15 cellular contexts compared by ENCODE assay signal in genomic region chr2:151150325-151150724, GRCh38.
"Had no signal": no experiment of that assay in that cellular context is flagged by ENCODE, and none has a peak within 500 bp of the region (broad histone marks: within the 10 kb centered on the region; RNA-seq: fewer than 3 reads in every experiment).

No MANE protein-coding gene starts in this region.

- H3K4me3 ChIP-seq: hepatocyte, pancreas, sigmoid colon, thoracic aorta had no signal

- H3K4me1 ChIP-seq: pancreas had no signal

- H3K36me3 ChIP-seq: pancreas, sigmoid colon, thoracic aorta, WERI-Rb-1 had no signal

- H3K4me2 ChIP-seq: hepatocyte had no signal

- H3K27ac Mint-ChIP-seq: activated CD4-positive, alpha-beta memory T cell treated with anti-CD3 and anti-CD28 coated beads, Interleukin-2, amount 10 ng/mL, durations not matched to agents 7 days and 5 days; activated CD4-positive, alpha-beta T cell treated with anti-CD3 and anti-CD28 coated beads for 36 hours; activated naive CD4-positive, alpha-beta T cell treated with anti-CD3 and anti-CD28 coated beads, Interleukin-2, amount 10 ng/mL, durations not matched to agents 7 days and 5 days; activated T-cell treated with anti-CD3 and anti-CD28 coated beads, Interleukin-2, amount 50 U/mL, for 24 hours had no signal

- DNase-seq: activated CD4-positive, alpha-beta memory T cell treated with anti-CD3 and anti-CD28 coated beads, Interleukin-2, amount 10 ng/mL, durations not matched to agents 7 days and 5 days; activated CD4-positive, alpha-beta T cell treated with anti-CD3 and anti-CD28 coated beads for 36 hours; activated naive CD4-positive, alpha-beta T cell treated with anti-CD3 and anti-CD28 coated beads, Interleukin-2, amount 10 ng/mL, durations not matched to agents 7 days and 5 days; activated T-cell treated with anti-CD3 and anti-CD28 coated beads, Interleukin-2, amount 50 U/mL, for 24 hours; caudate nucleus; islet precursor cell; naive B cell; pancreas; sigmoid colon; stimulated activated CD4-positive, alpha-beta T cell treated with anti-CD3 and anti-CD28 coated beads, Interleukin-1b, Interleukin-23, amount 100 ng/mL, for 48 hours; T1000; WERI-Rb-1 had no signal

- H2AFZ ChIP-seq: hepatocyte had no signal

- H3K27ac ChIP-seq: hepatocyte, pancreas, sigmoid colon, thoracic aorta, WERI-Rb-1 had no signal

- H3K4me1 Mint-ChIP-seq: activated CD4-positive, alpha-beta memory T cell treated with anti-CD3 and anti-CD28 coated beads, Interleukin-2, amount 10 ng/mL, durations not matched to agents 7 days and 5 days; activated CD4-positive, alpha-beta T cell treated with anti-CD3 and anti-CD28 coated beads for 36 hours; activated naive CD4-positive, alpha-beta T cell treated with anti-CD3 and anti-CD28 coated beads, Interleukin-2, amount 10 ng/mL, durations not matched to agents 7 days and 5 days had no signal

- H3K27me3 ChIP-seq: hepatocyte, pancreas, sigmoid colon had no signal

- H3K36me3 Mint-ChIP-seq: activated naive CD4-positive, alpha-beta T cell treated with anti-CD3 and anti-CD28 coated beads, Interleukin-2, amount 10 ng/mL, durations not matched to agents 7 days and 5 days; naive B cell had no signal

- H3K9me3 ChIP-seq: pancreas, sigmoid colon, thoracic aorta had no signal

- FAIRE-seq: colon, pancreas had no signal

- H3K9me3 Mint-ChIP-seq: activated CD4-positive, alpha-beta memory T cell treated with anti-CD3 and anti-CD28 coated beads, Interleukin-2, amount 10 ng/mL, durations not matched to agents 7 days and 5 days; activated naive CD4-positive, alpha-beta T cell treated with anti-CD3 and anti-CD28 coated beads, Interleukin-2, amount 10 ng/mL, durations not matched to agents 7 days and 5 days; activated T-cell treated with anti-CD3 and anti-CD28 coated beads, Interleukin-2, amount 50 U/mL, for 24 hours; naive B cell had no signal

- H3K4me3 Mint-ChIP-seq: activated CD4-positive, alpha-beta memory T cell treated with anti-CD3 and anti-CD28 coated beads, Interleukin-2, amount 10 ng/mL, durations not matched to agents 7 days and 5 days; activated CD4-positive, alpha-beta T cell treated with anti-CD3 and anti-CD28 coated beads for 36 hours; activated naive CD4-positive, alpha-beta T cell treated with anti-CD3 and anti-CD28 coated beads, Interleukin-2, amount 10 ng/mL, durations not matched to agents 7 days and 5 days; activated T-cell treated with anti-CD3 and anti-CD28 coated beads, Interleukin-2, amount 50 U/mL, for 24 hours; naive B cell had no signal

- H3K79me2 ChIP-seq: hepatocyte had no signal
